In the genomic region with DNA sequence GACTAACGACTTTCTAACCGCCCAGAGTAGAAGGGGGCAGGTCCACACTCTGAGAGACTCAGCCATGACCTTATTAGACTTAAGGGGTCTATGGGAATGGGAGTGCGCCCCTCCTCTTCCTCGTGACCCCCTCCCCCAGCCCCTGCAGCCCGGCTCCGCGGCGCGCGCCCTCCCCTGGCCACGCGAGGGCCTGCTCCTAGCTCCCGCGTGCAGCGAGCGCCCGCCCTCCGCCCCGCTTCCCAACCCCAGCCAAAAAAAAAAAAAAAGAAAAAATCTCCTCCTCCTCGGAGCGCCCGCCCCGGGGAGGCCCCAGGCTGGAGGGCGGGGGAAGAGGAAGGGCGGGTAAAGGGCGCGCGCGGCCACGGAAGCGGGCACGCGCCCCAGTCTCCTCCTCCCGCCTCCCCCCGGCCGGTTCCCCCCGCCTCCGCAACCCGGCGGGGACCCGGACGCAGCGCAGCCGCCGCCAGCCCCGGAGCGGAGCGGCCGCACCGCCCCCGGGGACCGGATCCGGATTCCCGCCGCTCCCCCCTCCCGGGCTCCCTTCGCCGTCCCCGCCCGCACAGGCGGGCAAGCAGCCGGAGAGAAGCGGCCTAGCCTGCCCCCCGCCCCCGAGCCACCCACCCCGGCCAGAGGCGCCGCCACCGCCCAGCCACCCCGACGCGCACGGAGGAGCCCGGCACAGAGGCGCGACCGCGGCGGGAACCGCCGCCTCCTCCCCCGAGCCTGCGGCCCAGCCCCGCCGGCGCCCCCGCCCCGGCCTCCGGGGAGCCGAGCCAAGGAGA, we compare ENCODE assay signal across 8 cellular contexts. TPM values are rescaled to one million over a fixed set of nuclear protein-coding genes. Genes with fewer than 3 reads are reported as not detected.
A peak's percentile ranks its signal among the peaks of the same experiment; 100 is the strongest.
DNase-seq lines count a peak whose midpoint lies in the region; ATAC-seq and TF ChIP-seq lines count a peak whose summit lies in the region.

No MANE protein-coding gene starts in this region.

- no peaks in the 10 kb centered on the region for H3K9me2 ChIP-seq in GM23338 (ENCODE audit: insufficient read depth)

- H3F3A ChIP-seq in GM23338 (replicated peaks; ENCODE audit: low read depth) = peaks cover 22% of the 10 kb centered on the region

- H3K4me3 ChIP-seq in GM23338 (peak overlapping the region; percentile 96), MG63 (peak overlapping the region; percentile 90), neuron (ENCODE audit: low read length) (peak overlapping the region; percentile 69)

- H3K36me3 ChIP-seq in GM23338 (ENCODE audit: insufficient read depth) = peaks cover 15% of the 10 kb centered on the region
- peaks cover 47% of the 10 kb centered on the region for H3K36me3 ChIP-seq in MG63
- peaks cover 40% of the 10 kb centered on the region for H3K36me3 ChIP-seq in neuron (ENCODE audit: insufficient read depth, low read length)

- peaks cover 29% of the 10 kb centered on the region for H3K79me2 ChIP-seq in GM23338 (replicated peaks; ENCODE audit: insufficient read depth)

- H3K27me3 ChIP-seq in GM23338 (ENCODE audit: insufficient read depth) (peaks cover 8% of the 10 kb centered on the region; the same call in 1 of the 2 replicates), MG63 (no peaks in the 10 kb centered on the region), neuron (ENCODE audit: insufficient read depth, low read length) (no peaks in the 10 kb centered on the region)

- no peaks in the 10 kb centered on the region for H3K9me3 Mint-ChIP-seq in GM23338

- H2AFZ ChIP-seq in GM23338 (no peak overlapping the region), neuron (ENCODE audit: low read depth, low read length) (no peak overlapping the region)

- peak overlapping the region; percentile 57 for H3K27ac Mint-ChIP-seq in GM23338

- ATAC-seq in GM23338 = peak; percentile 16

- peaks cover 21% of the 10 kb centered on the region for H3K4me1 Mint-ChIP-seq in GM23338

- peak overlapping the region; percentile 97 for H3K4me2 ChIP-seq in GM23338

- H3K27ac ChIP-seq in GM23338 (ENCODE audit: low read depth) = peak overlapping the region; percentile 90
- peak overlapping the region; percentile 95 for H3K27ac ChIP-seq in substantia nigra (ENCODE audit: low read depth, low read length, poor library complexity, severe bottlenecking)

- H3K4me1 ChIP-seq in GM23338 (ENCODE audit: insufficient read depth) (peaks cover 13% of the 10 kb centered on the region), neuron (ENCODE audit: insufficient read depth, low read length) (peaks cover 21% of the 10 kb centered on the region)

- peak overlapping the region; percentile 74 for H3K4me3 Mint-ChIP-seq in GM23338

- no peaks in the 10 kb centered on the region; the same call in none of the 2 replicates for H4K20me1 ChIP-seq in GM23338 (replicated peaks; ENCODE audit: insufficient read depth)

- peaks cover 19% of the 10 kb centered on the region for H3K27me3 Mint-ChIP-seq in GM23338 (ENCODE audit: insufficient read depth, low read depth, poor library complexity)

- peak; percentile 36 to 55; a peak in 3 of 4 replicates for TF ChIP-seq CTCF in GM23338 (conservative IDR thresholded peaks at IDR 0.05; ENCODE audit: low read depth in 2 of 2)

- DNase-seq in DMS53 (lab: John Stamatoyannopoulos, UW) (peak; percentile 98), GM23338 (ENCODE audit: low spot score) (peak; percentile 84), MG63 (peak; percentile 88), SHP77 (lab: John Stamatoyannopoulos, UW) (peak; percentile 87 to 90), foreskin melanocyte (peak; percentile 81), substantia nigra (lab: John Stamatoyannopoulos, UW) (peak; percentile 40 to 94 (median 79))
- DNase-seq in activated gamma-delta T cell treated with anti-CD3 and anti-CD28 coated beads, Interleukin-2, amount 50 U/mL, for 16 hours (ENCODE audit: low read depth) = peak; percentile 79

- H3K9me3 ChIP-seq in MG63 (no peaks in the 10 kb centered on the region), neuron (ENCODE audit: low read length) (no peaks in the 10 kb centered on the region)

- H3K36me3 Mint-ChIP-seq in GM23338 (ENCODE audit: low read depth) = peaks cover 44% of the 10 kb centered on the region

TF ChIP-seq in GM23338, 12 proteins besides CTCF, POLR2A, EP300 and RAD21 (continues in another document):
- TF ChIP-seq JUNB (IDR thresholded peaks at IDR 0.05; ENCODE audit: unreplicated experiment) (no peak), CREB1 (CRISPR knock-in tag; IDR thresholded peaks at IDR 0.05; ENCODE audit: low read depth) (no peak), NANOG (IDR thresholded peaks at IDR 0.05; ENCODE audit: borderline replicate concordance) (no peak), EZH2 (IDR thresholded peaks at IDR 0.05; ENCODE audit: low read depth, unreplicated experiment) (no peak)
- TF ChIP-seq, protein P1, sequence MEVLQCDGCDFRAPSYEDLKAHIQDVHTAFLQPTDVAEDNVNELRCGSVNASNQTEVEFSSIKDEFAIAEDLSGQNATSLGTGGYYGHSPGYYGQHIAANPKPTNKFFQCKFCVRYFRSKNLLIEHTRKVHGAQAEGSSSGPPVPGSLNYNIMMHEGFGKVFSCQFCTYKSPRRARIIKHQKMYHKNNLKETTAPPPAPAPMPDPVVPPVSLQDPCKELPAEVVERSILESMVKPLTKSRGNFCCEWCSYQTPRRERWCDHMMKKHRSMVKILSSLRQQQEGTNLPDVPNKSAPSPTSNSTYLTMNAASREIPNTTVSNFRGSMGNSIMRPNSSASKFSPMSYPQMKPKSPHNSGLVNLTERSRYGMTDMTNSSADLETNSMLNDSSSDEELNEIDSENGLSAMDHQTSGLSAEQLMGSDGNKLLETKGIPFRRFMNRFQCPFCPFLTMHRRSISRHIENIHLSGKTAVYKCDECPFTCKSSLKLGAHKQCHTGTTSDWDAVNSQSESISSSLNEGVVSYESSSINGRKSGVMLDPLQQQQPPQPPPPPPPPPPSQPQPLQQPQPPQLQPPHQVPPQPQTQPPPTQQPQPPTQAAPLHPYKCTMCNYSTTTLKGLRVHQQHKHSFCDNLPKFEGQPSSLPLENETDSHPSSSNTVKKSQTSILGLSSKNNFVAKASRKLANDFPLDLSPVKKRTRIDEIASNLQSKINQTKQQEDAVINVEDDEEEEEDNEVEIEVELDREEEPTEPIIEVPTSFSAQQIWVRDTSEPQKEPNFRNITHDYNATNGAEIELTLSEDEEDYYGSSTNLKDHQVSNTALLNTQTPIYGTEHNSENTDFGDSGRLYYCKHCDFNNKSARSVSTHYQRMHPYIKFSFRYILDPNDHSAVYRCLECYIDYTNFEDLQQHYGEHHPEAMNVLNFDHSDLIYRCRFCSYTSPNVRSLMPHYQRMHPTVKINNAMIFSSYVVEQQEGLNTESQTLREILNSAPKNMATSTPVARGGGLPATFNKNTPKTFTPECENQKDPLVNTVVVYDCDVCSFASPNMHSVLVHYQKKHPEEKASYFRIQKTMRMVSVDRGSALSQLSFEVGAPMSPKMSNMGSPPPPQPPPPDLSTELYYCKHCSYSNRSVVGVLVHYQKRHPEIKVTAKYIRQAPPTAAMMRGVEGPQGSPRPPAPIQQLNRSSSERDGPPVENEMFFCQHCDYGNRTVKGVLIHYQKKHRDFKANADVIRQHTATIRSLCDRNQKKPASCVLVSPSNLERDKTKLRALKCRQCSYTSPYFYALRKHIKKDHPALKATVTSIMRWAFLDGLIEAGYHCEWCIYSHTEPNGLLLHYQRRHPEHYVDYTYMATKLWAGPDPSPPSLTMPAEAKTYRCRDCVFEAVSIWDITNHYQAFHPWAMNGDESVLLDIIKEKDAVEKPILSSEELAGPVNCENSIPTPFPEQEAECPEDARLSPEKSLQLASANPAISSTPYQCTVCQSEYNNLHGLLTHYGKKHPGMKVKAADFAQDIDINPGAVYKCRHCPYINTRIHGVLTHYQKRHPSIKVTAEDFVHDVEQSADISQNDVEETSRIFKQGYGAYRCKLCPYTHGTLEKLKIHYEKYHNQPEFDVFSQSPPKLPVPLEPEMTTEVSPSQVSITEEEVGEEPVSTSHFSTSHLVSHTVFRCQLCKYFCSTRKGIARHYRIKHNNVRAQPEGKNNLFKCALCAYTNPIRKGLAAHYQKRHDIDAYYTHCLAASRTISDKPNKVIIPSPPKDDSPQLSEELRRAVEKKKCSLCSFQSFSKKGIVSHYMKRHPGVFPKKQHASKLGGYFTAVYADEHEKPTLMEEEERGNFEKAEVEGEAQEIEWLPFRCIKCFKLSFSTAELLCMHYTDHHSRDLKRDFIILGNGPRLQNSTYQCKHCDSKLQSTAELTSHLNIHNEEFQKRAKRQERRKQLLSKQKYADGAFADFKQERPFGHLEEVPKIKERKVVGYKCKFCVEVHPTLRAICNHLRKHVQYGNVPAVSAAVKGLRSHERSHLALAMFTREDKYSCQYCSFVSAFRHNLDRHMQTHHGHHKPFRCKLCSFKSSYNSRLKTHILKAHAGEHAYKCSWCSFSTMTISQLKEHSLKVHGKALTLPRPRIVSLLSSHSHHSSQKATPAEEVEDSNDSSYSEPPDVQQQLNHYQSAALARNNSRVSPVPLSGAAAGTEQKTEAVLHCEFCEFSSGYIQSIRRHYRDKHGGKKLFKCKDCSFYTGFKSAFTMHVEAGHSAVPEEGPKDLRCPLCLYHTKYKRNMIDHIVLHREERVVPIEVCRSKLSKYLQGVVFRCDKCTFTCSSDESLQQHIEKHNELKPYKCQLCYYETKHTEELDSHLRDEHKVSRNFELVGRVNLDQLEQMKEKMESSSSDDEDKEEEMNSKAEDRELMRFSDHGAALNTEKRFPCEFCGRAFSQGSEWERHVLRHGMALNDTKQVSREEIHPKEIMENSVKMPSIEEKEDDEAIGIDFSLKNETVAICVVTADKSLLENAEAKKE (CRISPR knock-in tag; IDR thresholded peaks at IDR 0.05) = no peak

RNA-seq across cellular contexts. Expression of a gene that starts 0.9 kb away (rescaled TPM):
- total RNA-seq in GM23338 (2014; rRNA removed; shearing (Covaris generic)) = 62.2 and 78.8 TPM in 2 replicates
- polyA plus RNA-seq in GM23338 (2016; fragmentation: Nextera tagmentation; extraction: Ambion mirVana) = 27.0 and 29.9 TPM in 2 replicates
- total RNA-seq in MG63 (2014; rRNA removed; shearing (Covaris generic); ENCODE audit: low replicate concordance) = 51.2 and 64.2 TPM in 2 replicates

RNA-seq across cellular contexts. Expression of a gene that starts 18.9 kb away (rescaled TPM):
- 79.3 and 95.0 TPM in 2 replicates for total RNA-seq in GM23338 (2014; rRNA removed; shearing (Covaris generic))
- polyA plus RNA-seq in GM23338 (2016; fragmentation: Nextera tagmentation; extraction: Ambion mirVana) = 20.3 and 20.6 TPM in 2 replicates
- total RNA-seq in MG63 (2014; rRNA removed; shearing (Covaris generic); ENCODE audit: low replicate concordance) = 37.0 and 53.2 TPM in 2 replicates

RNA-seq across cellular contexts. Expression of a gene that starts 31.8 kb away (rescaled TPM):
- 15.9 and 20.8 TPM in 2 replicates for total RNA-seq in GM23338 (2014; rRNA removed; shearing (Covaris generic))
- polyA plus RNA-seq in GM23338 (2016; fragmentation: Nextera tagmentation; extraction: Ambion mirVana) = 16.5 and 17.0 TPM in 2 replicates
- 18.5 and 39.9 TPM in 2 replicates for total RNA-seq in MG63 (2014; rRNA removed; shearing (Covaris generic); ENCODE audit: low replicate concordance)

RNA-seq across cellular contexts. Expression of a gene that starts 48.0 kb away (rescaled TPM):
- not detected in 2 replicates for total RNA-seq in GM23338 (2014; rRNA removed; shearing (Covaris generic))
- 0.21 and 0.47 TPM in 2 replicates for polyA plus RNA-seq in GM23338 (2016; fragmentation: Nextera tagmentation; extraction: Ambion mirVana)
- not detected in 2 replicates for total RNA-seq in MG63 (2014; rRNA removed; shearing (Covaris generic); ENCODE audit: low replicate concordance)

RNA-seq across cellular contexts. Expression of a gene that starts 49.4 kb away (rescaled TPM):
- total RNA-seq in GM23338 (2014; rRNA removed; shearing (Covaris generic)) = not detected in 2 replicates
- polyA plus RNA-seq in GM23338 (2016; fragmentation: Nextera tagmentation; extraction: Ambion mirVana) = not detected in 2 replicates
- total RNA-seq in MG63 (2014; rRNA removed; shearing (Covaris generic); ENCODE audit: low replicate concordance) = not detected in 2 replicates

Comparison
In these comparisons a context has a peak if more than half of its experiments do, and no peak if none do; other contexts are left out.
1. Peak in every context shown above with its lines: DNase-seq, ATAC-seq, H3K4me3 ChIP-seq and H3K27ac ChIP-seq.